15 cellular contexts compared by ENCODE assay signal in genomic region chr6:120935908-120936307, GRCh38.
DNase-seq lines count a peak whose midpoint lies in the region; ATAC-seq lines count a peak whose summit lies in the region.
"Had no signal": no experiment of that assay in that cellular context is flagged by ENCODE, and none has a peak within 500 bp of the region (broad histone marks: within the 10 kb centered on the region; RNA-seq: fewer than 3 reads in every experiment).

No MANE protein-coding gene starts in this region.

- ATAC-seq in GM19351 (IDR thresholded peaks at IDR 0.05; ENCODE audit: unreplicated experiment) (peak; percentile 31), HG02642 (IDR thresholded peaks at IDR 0.05; ENCODE audit: poor library complexity, unreplicated experiment) (peak; percentile 29), HG03159 (IDR thresholded peaks at IDR 0.05; ENCODE audit: unreplicated experiment) (peak; percentile 45)

- no peak overlapping the region for H3K27ac ChIP-seq in caudate nucleus (ENCODE audit: low read depth, low read length)
- H3K27ac ChIP-seq: cardiac muscle cell, prostate gland, SJSA1 had no signal

- no peak for DNase-seq in caudate nucleus (lab: John Stamatoyannopoulos, UW)
- DNase-seq in COLO829 (ENCODE audit: low spot score) = no peak
- no peak for DNase-seq in DMS79 treated with DMSO at 0.1 percent for 48 hours (lab: John Stamatoyannopoulos, UW)
- no peak for DNase-seq in DMS114 treated with DMSO at 0.1 percent for 48 hours (lab: John Stamatoyannopoulos, UW; ENCODE audit: unreplicated experiment)
- DNase-seq: activated CD4-positive, alpha-beta T cell treated with anti-CD3 and anti-CD28 coated beads, Interleukin-2, amount 10 ng/mL, durations not matched to agents 7 days and 5 days; C1 segment of cervical spinal cord; foreskin fibroblast; NCI-H1694; NCI-H510A had no signal
